1 cellular context compared by ENCODE assay signal in genomic region chr9:72467766-72468738, GRCh38.
TF ChIP-seq lines count a peak whose summit lies in the region.

No MANE protein-coding gene starts in this region.

TF ChIP-seq in SK-N-SH treated with all-trans-retinoic acid at 6 μM for 48 hours, 23 proteins besides CTCF, POLR2A, EP300 and RAD21 (continued from another document):
- TF ChIP-seq CSRNP3 (CRISPR knock-in tag; IDR thresholded peaks at IDR 0.05) (no peak), TOX (CRISPR knock-in tag; IDR thresholded peaks at IDR 0.05; ENCODE audit: borderline replicate concordance) (no peak), ZNF70 (CRISPR knock-in tag; IDR thresholded peaks at IDR 0.05) (no peak), RARB (CRISPR knock-in tag; IDR thresholded peaks at IDR 0.05) (no peak), CSDC2 (CRISPR knock-in tag; IDR thresholded peaks at IDR 0.05) (no peak)
